8 cellular contexts compared by ENCODE assay signal in the genomic region with DNA sequence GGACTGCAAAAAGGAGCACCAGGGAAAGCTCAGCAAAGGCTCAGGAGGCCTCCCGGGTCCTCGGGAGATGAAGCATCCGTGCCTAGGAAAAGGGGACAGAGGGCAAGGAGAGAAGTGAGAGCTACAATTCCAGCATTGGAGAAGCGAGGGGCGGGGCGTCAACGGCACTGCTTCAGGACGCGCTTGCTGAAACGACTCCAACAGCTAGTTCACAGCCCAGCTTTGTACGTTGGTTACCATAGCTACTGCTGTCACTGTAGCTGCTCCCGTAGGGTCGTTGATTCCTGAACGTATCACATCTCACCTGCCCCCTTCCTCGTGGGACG.
DNase-seq lines count a peak whose midpoint lies in the region; ATAC-seq, FAIRE-seq and TF ChIP-seq lines count a peak whose summit lies in the region.

No MANE protein-coding gene starts in this region.

- no peak for DNase-seq in cardiac muscle cell (ENCODE audit: low read depth in 1 of 2, low spot score in 1 of 2)
- DNase-seq in sigmoid colon = no peak
- DNase-seq in HTR-8/SVneo (ENCODE audit: insufficient read length, low spot score) = no peak
- no peak for DNase-seq in activated CD4-positive, alpha-beta T cell treated with anti-CD3 and anti-CD28 coated beads, Interleukin-2, amount 50 U/mL, for 1 hour
- DNase-seq in activated CD8-positive, alpha-beta memory T cell treated with anti-CD3 and anti-CD28 coated beads, Interleukin-2, amount 50 U/mL, for 4 hours = no peak

- WGBS in sigmoid colon, 2 donors = 1 to 4% methylated on average over 16 of the region's 16 CpGs

- TF ChIP-seq POLR2A in sigmoid colon (IDR thresholded peaks at IDR 0.05) = no peak

- TF ChIP-seq CTCF in SU-DHL-6 (IDR thresholded peaks at IDR 0.05; ENCODE audit: insufficient read depth, low read length, poor library complexity, severe bottlenecking) (no peak), cardiac muscle cell (IDR thresholded peaks at IDR 0.05; ENCODE audit: low read depth, low read length) (no peak), sigmoid colon (IDR thresholded peaks at IDR 0.05) (no peak)

- no peak for TF ChIP-seq EP300 in sigmoid colon (IDR thresholded peaks at IDR 0.05)

- intact Hi-C loops in sigmoid colon (cut with DNase I) = loop anchor here (1.0 kb wide), 1 partner anchor 108 kb away; no protein-coding TSS in a partner anchor

- H3K36me3 ChIP-seq in SU-DHL-6 (ENCODE audit: low read length) (no peaks in the 10 kb centered on the region), cardiac muscle cell (no peaks in the 10 kb centered on the region), sigmoid colon (no peaks in the 10 kb centered on the region)

- H3K4me1 ChIP-seq in cardiac muscle cell (ENCODE audit: low read depth) = no peaks in the 10 kb centered on the region
- peaks cover 0 to 22% (median 16%) of the 10 kb centered on the region in 4 donors for H3K4me1 ChIP-seq in sigmoid colon

- no peak overlapping the region for H3K4me3 ChIP-seq in SU-DHL-6 (ENCODE audit: insufficient read depth, low read length, poor library complexity, severe bottlenecking)
- H3K4me3 ChIP-seq in cardiac muscle cell = peak overlapping the region; percentile 27
- H3K4me3 ChIP-seq in sigmoid colon = peak overlapping the region; percentile 28 to 45 (median 39)

- H3K27ac ChIP-seq in SU-DHL-6 (ENCODE audit: low read depth, low read length) = no peak overlapping the region
- H3K27ac ChIP-seq in cardiac muscle cell = no peak overlapping the region
- H3K27ac ChIP-seq in sigmoid colon = peak overlapping the region in 3 of 4 donors; percentile 29 to 40 (median 40)

- FAIRE-seq in HTR-8/SVneo (lab: Jason Lieb, UNC) = no peak

- H3K4me2 ChIP-seq in SU-DHL-6 (ENCODE audit: low read depth, low read length, poor library complexity, severe bottlenecking) = peak overlapping the region; percentile 56

- H3K9me2 ChIP-seq in SU-DHL-6 (replicated peaks; ENCODE audit: insufficient read depth, low read length) = no peaks in the 10 kb centered on the region

- H2AFZ ChIP-seq in SU-DHL-6 (ENCODE audit: low read depth, low read length, severe bottlenecking) = peak overlapping the region; percentile 30

- no peaks in the 10 kb centered on the region for H4K20me1 ChIP-seq in SU-DHL-6 (ENCODE audit: low read depth, low read length)

- no peaks in the 10 kb centered on the region for H3K79me2 ChIP-seq in SU-DHL-6 (ENCODE audit: insufficient read depth, low read length)

- peak; percentile 38 for ATAC-seq in GM18868 (IDR thresholded peaks at IDR 0.05; ENCODE audit: unreplicated experiment)
- peak; percentile 34 for ATAC-seq in HG02852 (IDR thresholded peaks at IDR 0.05; ENCODE audit: unreplicated experiment)

- H3F3A ChIP-seq in SU-DHL-6 (ENCODE audit: insufficient read depth) = no peaks in the 10 kb centered on the region

- H3K27me3 ChIP-seq in SU-DHL-6 (ENCODE audit: low read length) (no peaks in the 10 kb centered on the region), cardiac muscle cell (peaks cover 36% of the 10 kb centered on the region), sigmoid colon (peaks cover 0 to 3% (median 0%) of the 10 kb centered on the region in 3 donors)

- no peak overlapping the region; the same call in 1 of the 2 replicates for H3K9ac ChIP-seq in SU-DHL-6 (ENCODE audit: low read length)

- H3K9me3 ChIP-seq in SU-DHL-6 (ENCODE audit: insufficient read depth, low read length) = no peaks in the 10 kb centered on the region
- no peaks in the 10 kb centered on the region for H3K9me3 ChIP-seq in cardiac muscle cell (ENCODE audit: low read depth)
- no peaks in the 10 kb centered on the region for H3K9me3 ChIP-seq in sigmoid colon

Comparison
In these comparisons a context has a peak if more than half of its experiments do, and no peak if none do; other contexts are left out.
1. H3K27ac ChIP-seq: peak in sigmoid colon (3 of 4); none in SU-DHL-6 (single experiment) and cardiac muscle cell (single experiment).